Comparison of ENCODE assay signal across 8 cellular contexts in the genomic region with DNA sequence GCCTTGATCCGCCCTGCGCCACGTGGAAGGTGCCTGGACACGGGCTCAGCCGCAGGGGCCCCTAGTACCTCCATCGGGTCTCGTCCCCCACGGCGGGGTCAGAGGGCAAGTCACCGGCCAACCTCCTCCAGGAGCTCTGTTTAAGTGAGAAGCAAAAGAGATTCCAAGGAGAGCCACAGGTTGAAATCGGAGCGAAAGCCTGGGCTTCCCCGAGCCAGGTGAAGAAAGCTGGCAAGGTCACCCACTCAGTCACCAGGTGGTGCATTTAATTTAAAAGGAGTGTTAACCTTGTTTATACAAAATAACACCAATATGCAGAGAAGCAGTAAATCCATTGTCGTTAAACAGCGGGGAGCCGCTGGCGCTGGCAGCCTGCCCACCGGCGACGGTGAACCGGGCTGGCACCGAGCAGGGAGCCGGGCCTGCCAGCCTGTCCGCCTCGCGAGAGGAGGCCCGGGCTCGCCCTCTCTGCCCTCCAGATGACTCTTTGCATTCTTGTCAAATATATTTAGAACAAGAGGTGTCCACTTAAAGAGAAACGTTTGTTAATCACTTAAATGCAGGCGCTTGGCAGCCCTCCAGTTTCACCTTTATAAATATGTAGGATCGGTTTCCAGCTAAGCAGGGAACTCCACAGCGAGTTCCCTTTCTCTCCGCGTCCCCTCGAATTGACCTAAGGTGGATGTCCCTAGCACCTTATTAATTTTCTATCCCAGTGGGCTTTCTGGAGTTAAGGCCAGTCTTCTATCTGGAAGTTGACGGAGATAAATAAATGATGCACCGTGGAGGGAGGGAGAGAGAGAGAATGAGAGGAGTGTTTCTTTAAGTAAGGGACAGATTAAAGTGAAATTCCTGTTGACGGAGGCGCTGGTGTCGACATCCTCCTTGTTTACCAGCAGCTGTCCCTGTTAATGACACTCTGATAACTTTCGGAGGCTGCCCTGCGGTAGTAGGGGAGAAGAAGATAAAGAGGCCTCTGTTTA.
DNase-seq lines count a peak whose midpoint lies in the region; ATAC-seq and TF ChIP-seq lines count a peak whose summit lies in the region.

No MANE protein-coding gene starts in this region.

- no peak overlapping the region for H3K27ac Mint-ChIP-seq in CD4-positive, alpha-beta memory T cell

- no peaks in the 10 kb centered on the region for H3K36me3 Mint-ChIP-seq in CD4-positive, alpha-beta memory T cell

- POLR2A ChIA-PET in CD4-positive, alpha-beta memory T cell (lab: Charles Lee; ENCODE audit: partially characterized antibody): no interaction called here

- no peak overlapping the region for H3K4me3 ChIP-seq in CD4-positive, alpha-beta memory T cell (ENCODE audit: low read length in 2 of 2)
- H3K4me3 ChIP-seq in KMS-11 (IDR thresholded peaks at IDR 0.05; ENCODE audit: insufficient read depth, low read depth, low read length) (no peak overlapping the region), right cardiac atrium (ENCODE audit: low read length) (peak overlapping the region; percentile 6), psoas muscle (peak overlapping the region; percentile 65)

- H3K27me3 Mint-ChIP-seq in CD4-positive, alpha-beta memory T cell: peaks cover 8 to 24% of the 10 kb centered on the region in 2 donors

- H3K4me1 Mint-ChIP-seq in CD4-positive, alpha-beta memory T cell: peaks cover 0 to 4% (median under 1%) of the 10 kb centered on the region in 4 donors

- H3K27me3 ChIP-seq in CD4-positive, alpha-beta memory T cell (ENCODE audit: insufficient read depth, low read length): no peaks in the 10 kb centered on the region
- no peaks in the 10 kb centered on the region for H3K27me3 ChIP-seq in KMS-11 (ENCODE audit: insufficient read depth, low read depth)
- H3K27me3 ChIP-seq in right cardiac atrium (ENCODE audit: control insufficient read depth, insufficient read depth): no peaks in the 10 kb centered on the region
- H3K27me3 ChIP-seq in psoas muscle (ENCODE audit: insufficient read depth in 3 of 3, low read length in 2 of 3): no peaks in the 10 kb centered on the region

- H3K9me3 Mint-ChIP-seq in CD4-positive, alpha-beta memory T cell: peaks cover 0 to 6% (median 0%) of the 10 kb centered on the region in 8 donors

- H3K9me3 ChIP-seq in CD4-positive, alpha-beta memory T cell (ENCODE audit: control insufficient read depth in 1 of 2, low read length in 2 of 2): no peaks in the 10 kb centered on the region
- H3K9me3 ChIP-seq in right cardiac atrium (ENCODE audit: control insufficient read depth, low read length) (no peaks in the 10 kb centered on the region), psoas muscle (no peaks in the 10 kb centered on the region)

- H3K9ac ChIP-seq in KMS-11: peak overlapping the region; percentile 59

- H3K27ac ChIP-seq in CD4-positive, alpha-beta memory T cell (ENCODE audit: low read depth, low read length): no peak overlapping the region
- peak overlapping the region; percentile 66 for H3K27ac ChIP-seq in KMS-11
- H3K27ac ChIP-seq in VCaP: peak overlapping the region; percentile 48
- peak overlapping the region; percentile 88 for H3K27ac ChIP-seq in right cardiac atrium (ENCODE audit: low read length)
- peak overlapping the region; percentile 85 for H3K27ac ChIP-seq in psoas muscle

- no peaks in the 10 kb centered on the region for H3K36me3 ChIP-seq in CD4-positive, alpha-beta memory T cell (ENCODE audit: insufficient read depth, low read length)
- H3K36me3 ChIP-seq in KMS-11 (ENCODE audit: insufficient read depth) (no peaks in the 10 kb centered on the region), psoas muscle (ENCODE audit: insufficient read depth in 1 of 2, low read depth in 1 of 2) (no peaks in the 10 kb centered on the region)

- H3K4me2 ChIP-seq in KMS-11: peak overlapping the region; percentile 96

- ATAC-seq in right cardiac atrium: peak; percentile 89 to 92
- ATAC-seq in psoas muscle: peak; percentile 86 to 94 (median 90)
- no peak for ATAC-seq in HG03342 (IDR thresholded peaks at IDR 0.05; ENCODE audit: unreplicated experiment)

- 21% methylated on average over 42 of the region's 42 CpGs for WGBS in right cardiac atrium
- WGBS in psoas muscle, 3 donors: 13 to 16% (median 14%) methylated on average over 42 of the region's 42 CpGs

- peak overlapping the region in 7 of 8 donors; percentile 13 to 78 (median 47) for H3K4me3 Mint-ChIP-seq in CD4-positive, alpha-beta memory T cell

- no peak for DNase-seq in CD4-positive, alpha-beta memory T cell
- DNase-seq in right cardiac atrium: peak; percentile 45 to 87 (median 82)
- peak; percentile 24 to 78 for DNase-seq in psoas muscle
- DNase-seq in NOMO-1 treated with DMSO at 0.1 percent for 48 hours (lab: John Stamatoyannopoulos, UW; ENCODE audit: unreplicated experiment): no peak
- DNase-seq in activated effector memory CD4-positive, alpha-beta T cell treated with anti-CD3 and anti-CD28 coated beads, Interleukin-2, amount 50 U/mL, for 16 hours: no peak

- TF ChIP-seq CTCF in KMS-11 (conservative IDR thresholded peaks at IDR 0.05; ENCODE audit: low read depth, low read length) (no peak), VCaP (conservative IDR thresholded peaks at IDR 0.05) (0 out of 2 replicates have a peak, but pooled peaks have one; percentile 11), psoas muscle (IDR thresholded peaks at IDR 0.05) (no peak)

- intact Hi-C loops in CD4-positive, alpha-beta memory T cell (cut with micrococcal nuclease): no loop called here
- intact Hi-C loops in right cardiac atrium (cut with DNase I) (loop anchor here in 2 of 4 donors (5.0 to 10.0 kb wide), 2 partner anchors 271 to 274 kb away; no protein-coding TSS in a partner anchor), psoas muscle (cut with DNase I) (loop anchor here in 1 of 2 donors (10.0 kb wide), 2 partner anchors 231 to 271 kb away; no protein-coding TSS in a partner anchor)

- CTCF ChIA-PET in CD4-positive, alpha-beta memory T cell (lab: Charles Lee; ENCODE audit: partially characterized antibody): no interaction called here

- H4K20me1 ChIP-seq in KMS-11 (ENCODE audit: insufficient read depth): no peaks in the 10 kb centered on the region

- H2AFZ ChIP-seq in KMS-11 (ENCODE audit: low read depth): peak overlapping the region; percentile 87

- H3K4me1 ChIP-seq in CD4-positive, alpha-beta memory T cell (ENCODE audit: insufficient read depth, low read length): peaks cover 6% of the 10 kb centered on the region
- H3K4me1 ChIP-seq in KMS-11 (ENCODE audit: low read depth, poor library complexity, severe bottlenecking) (peaks cover 46% of the 10 kb centered on the region), right cardiac atrium (ENCODE audit: control insufficient read depth, insufficient read depth, low read length) (no peaks in the 10 kb centered on the region), psoas muscle (peaks cover 7% of the 10 kb centered on the region)

- H3K79me2 ChIP-seq in KMS-11 (ENCODE audit: insufficient read depth, low read depth): no peaks in the 10 kb centered on the region

Comparison
In these comparisons a context has a peak if more than half of its experiments do, and no peak if none do; other contexts are left out.
1. DNase-seq: peak in right cardiac atrium (3 of 3) and psoas muscle (2 of 2); none in CD4-positive, alpha-beta memory T cell (0 of 5), NOMO-1 treated with DMSO at 0.1 percent for 48 hours (single experiment) and activated effector memory CD4-positive, alpha-beta T cell treated with anti-CD3 and anti-CD28 coated beads, Interleukin-2, amount 50 U/mL, for 16 hours (single experiment).
2. H3K4me3 ChIP-seq: peak in right cardiac atrium (single experiment) and psoas muscle (single experiment); none in CD4-positive, alpha-beta memory T cell (0 of 2) and KMS-11 (single experiment).